Comparison of ENCODE assay signal across 1 cellular context in the genomic region with DNA sequence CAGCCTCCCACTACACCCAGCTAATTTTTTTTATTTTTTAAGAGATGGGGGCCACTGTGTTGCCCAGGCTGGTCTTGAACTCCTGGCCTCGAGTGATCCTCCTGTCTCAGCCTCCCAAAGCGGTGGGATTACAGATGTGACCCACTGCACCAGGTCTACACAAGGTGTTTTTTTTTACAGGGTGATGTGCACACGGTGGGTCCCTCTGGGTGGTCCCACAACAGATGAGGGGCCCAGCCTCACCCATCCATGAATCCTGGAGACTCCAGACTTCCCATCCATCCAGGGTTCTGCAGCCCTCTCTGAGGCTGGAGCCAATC.
TF ChIP-seq lines count a peak whose summit lies in the region.

No MANE protein-coding gene starts in this region.

TF ChIP-seq in A549, 52 proteins besides CTCF, POLR2A, EP300 and RAD21 (continued from another document):
- TF ChIP-seq, protein P1, sequence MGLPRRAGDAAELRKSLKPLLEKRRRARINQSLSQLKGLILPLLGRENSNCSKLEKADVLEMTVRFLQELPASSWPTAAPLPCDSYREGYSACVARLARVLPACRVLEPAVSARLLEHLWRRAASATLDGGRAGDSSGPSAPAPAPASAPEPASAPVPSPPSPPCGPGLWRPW (IDR thresholded peaks at IDR 0.05): no peak
- TF ChIP-seq HOXB13 (CRISPR knock-in tag; IDR thresholded peaks at IDR 0.05; ENCODE audit: low read depth) (no peak), HOXB5 (CRISPR knock-in tag; IDR thresholded peaks at IDR 0.05) (no peak), RCOR1 (IDR thresholded peaks at IDR 0.05; ENCODE audit: low read depth, low read length) (no peak), ZC3H11A (IDR thresholded peaks at IDR 0.05) (no peak), PHF8 (IDR thresholded peaks at IDR 0.05; ENCODE audit: borderline replicate concordance, low read depth) (no peak), NR3C1 (IDR thresholded peaks at IDR 0.05) (no peak)
- TF ChIP-seq, protein P2, sequence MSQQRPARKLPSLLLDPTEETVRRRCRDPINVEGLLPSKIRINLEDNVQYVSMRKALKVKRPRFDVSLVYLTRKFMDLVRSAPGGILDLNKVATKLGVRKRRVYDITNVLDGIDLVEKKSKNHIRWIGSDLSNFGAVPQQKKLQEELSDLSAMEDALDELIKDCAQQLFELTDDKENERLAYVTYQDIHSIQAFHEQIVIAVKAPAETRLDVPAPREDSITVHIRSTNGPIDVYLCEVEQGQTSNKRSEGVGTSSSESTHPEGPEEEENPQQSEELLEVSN (IDR thresholded peaks at IDR 0.05; ENCODE audit: borderline replicate concordance, low read depth): no peak
TF ChIP-seq in A549: peak in this region for 0.
